Comparison of ENCODE assay signal across 23 cellular contexts in the genomic region with DNA sequence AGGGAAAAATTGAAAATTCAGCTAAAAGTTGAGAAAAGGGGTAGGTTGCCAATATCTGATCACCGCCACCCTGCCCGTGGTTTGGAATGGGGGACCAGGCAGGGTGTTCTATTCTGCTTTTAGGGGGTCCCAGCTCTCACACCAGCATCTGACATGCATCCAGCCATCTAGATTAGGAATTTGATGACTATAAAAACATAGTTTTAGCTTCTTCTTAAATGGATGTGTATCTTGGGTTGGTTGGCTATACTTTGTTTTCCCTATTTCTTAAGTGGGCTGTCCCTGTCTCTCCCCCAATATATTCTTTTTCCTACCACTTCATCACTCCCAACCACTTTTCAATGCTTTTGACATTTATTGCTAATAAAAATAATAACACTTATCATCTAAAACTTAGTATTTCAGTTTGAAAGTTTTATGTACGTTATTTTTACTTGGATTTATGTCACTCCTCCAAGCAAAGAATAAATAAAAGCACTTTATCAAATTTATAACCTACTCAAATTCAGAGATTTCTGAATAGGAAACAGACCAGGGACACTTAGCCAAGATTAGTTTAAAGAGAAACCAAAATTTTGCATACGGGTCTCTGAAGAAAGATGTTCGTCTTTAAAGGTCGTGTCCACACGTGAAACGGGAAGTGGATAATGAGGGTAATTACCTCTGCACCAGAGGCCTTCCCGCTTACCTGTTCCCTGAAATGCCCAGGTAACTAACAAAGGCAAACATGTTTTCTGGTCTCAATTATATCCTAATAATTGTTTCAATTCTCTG.
DNase-seq lines count a peak whose midpoint lies in the region; ATAC-seq and TF ChIP-seq lines count a peak whose summit lies in the region.
"Had no signal": no experiment of that assay in that cellular context is flagged by ENCODE, and none has a peak within 500 bp of the region (broad histone marks: within the 10 kb centered on the region; RNA-seq: fewer than 3 reads in every experiment).

No MANE protein-coding gene starts in this region.

- no peaks in the 10 kb centered on the region for H3K9me3 ChIP-seq in uterus
- H3K9me3 ChIP-seq: BE2C, gastrocnemius medialis, HAP-1 had no signal

- no peaks in the 10 kb centered on the region for H3K36me3 ChIP-seq in uterus
- H3K36me3 ChIP-seq: BE2C, gastrocnemius medialis, HAP-1 had no signal

- H3K4me3 ChIP-seq in fibroblast of mammary gland (ENCODE audit: control insufficient read depth, low read depth, low read length) (no peak overlapping the region), uterus (peak overlapping the region in 1 of 2 donors; percentile 24)
- H3K4me3 ChIP-seq: gastrocnemius medialis, HAP-1 had no signal

- H3K27me3 ChIP-seq in uterus = no peaks in the 10 kb centered on the region
- H3K27me3 ChIP-seq: BE2C, gastrocnemius medialis had no signal

- TF ChIP-seq CTCF in fibroblast of mammary gland (conservative IDR thresholded peaks at IDR 0.05; ENCODE audit: control insufficient read depth, insufficient read depth, low read depth, low read length) (no peak), uterus (IDR thresholded peaks at IDR 0.05) (no peak)

- no peak for TF ChIP-seq POLR2A in uterus (IDR thresholded peaks at IDR 0.05)

- H3K27ac ChIP-seq in uterus = peak overlapping the region; percentile 64 to 73
- H3K27ac ChIP-seq: gastrocnemius medialis, RWPE1 had no signal

- DNase-seq in NCI-H1436 (lab: John Stamatoyannopoulos, UW) = peak; percentile 0
- no peak for DNase-seq in NCI-H1436 treated with DMSO at 0.1 percent for 48 hours (lab: John Stamatoyannopoulos, UW)
- DNase-seq in NCI-H748 treated with DMSO at 0.1 percent for 48 hours (lab: John Stamatoyannopoulos, UW) = peak; percentile 80
- DNase-seq in fibroblast of mammary gland (ENCODE audit: low read depth) = peak; percentile 8
- DNase-seq in uterus = no peak
- no peak for DNase-seq in LoVo (ENCODE audit: low spot score)
- no peak for DNase-seq in activated CD8-positive, alpha-beta memory T cell treated with anti-CD3 and anti-CD28 coated beads, Interleukin-2, amount 50 U/mL, for 48 hours
- DNase-seq: 8988T; activated CD4-positive, CD25-positive, alpha-beta regulatory T cell; activated CD8-positive, alpha-beta T cell treated with anti-CD3 and anti-CD28 coated beads for 36 hours; activated naive CD4-positive, alpha-beta T cell treated with anti-CD3 and anti-CD28 coated beads for 36 hours; activated T-cell treated with anti-CD3 and anti-CD28 coated beads, Interleukin-2, amount 50 U/mL, for 48 hours; anterior cingulate cortex; BE2C; central memory CD4-positive, alpha-beta T cell; gastrocnemius medialis; kidney; naive B cell; stimulated activated CD4-positive, alpha-beta T cell treated with anti-CD3 and anti-CD28 coated beads, Interleukin-1b, Interleukin-23, amount 100 ng/mL, for 48 hours; stimulated activated naive CD4-positive, alpha-beta T cell treated with Interleukin-2 at 50 U/mL for 16 hours had no signal

- peaks cover 0 to 4% of the 10 kb centered on the region in 2 donors for H3K4me1 ChIP-seq in uterus
- H3K4me1 ChIP-seq: BE2C, gastrocnemius medialis, HAP-1 had no signal

- no peak for ATAC-seq in GM21786 (IDR thresholded peaks at IDR 0.05; ENCODE audit: unreplicated experiment)
- ATAC-seq: activated CD8-positive, alpha-beta T cell treated with anti-CD3 and anti-CD28 coated beads for 36 hours; gastrocnemius medialis had no signal

- intact Hi-C loops in uterus (cut with DNase I; ENCODE audit: low total_unique reads) = no loop called here

Comparison
In these comparisons a context has a peak if more than half of its experiments do, and no peak if none do; other contexts are left out.
1. DNase-seq: peak in NCI-H1436 (single experiment), NCI-H748 treated with DMSO at 0.1 percent for 48 hours (single experiment) and fibroblast of mammary gland (single experiment); none in NCI-H1436 treated with DMSO at 0.1 percent for 48 hours (single experiment), uterus (0 of 2), LoVo (single experiment) and activated CD8-positive, alpha-beta memory T cell treated with anti-CD3 and anti-CD28 coated beads, Interleukin-2, amount 50 U/mL, for 48 hours (single experiment).